Comparison of ENCODE assay signal across 8 cellular contexts in the genomic region with DNA sequence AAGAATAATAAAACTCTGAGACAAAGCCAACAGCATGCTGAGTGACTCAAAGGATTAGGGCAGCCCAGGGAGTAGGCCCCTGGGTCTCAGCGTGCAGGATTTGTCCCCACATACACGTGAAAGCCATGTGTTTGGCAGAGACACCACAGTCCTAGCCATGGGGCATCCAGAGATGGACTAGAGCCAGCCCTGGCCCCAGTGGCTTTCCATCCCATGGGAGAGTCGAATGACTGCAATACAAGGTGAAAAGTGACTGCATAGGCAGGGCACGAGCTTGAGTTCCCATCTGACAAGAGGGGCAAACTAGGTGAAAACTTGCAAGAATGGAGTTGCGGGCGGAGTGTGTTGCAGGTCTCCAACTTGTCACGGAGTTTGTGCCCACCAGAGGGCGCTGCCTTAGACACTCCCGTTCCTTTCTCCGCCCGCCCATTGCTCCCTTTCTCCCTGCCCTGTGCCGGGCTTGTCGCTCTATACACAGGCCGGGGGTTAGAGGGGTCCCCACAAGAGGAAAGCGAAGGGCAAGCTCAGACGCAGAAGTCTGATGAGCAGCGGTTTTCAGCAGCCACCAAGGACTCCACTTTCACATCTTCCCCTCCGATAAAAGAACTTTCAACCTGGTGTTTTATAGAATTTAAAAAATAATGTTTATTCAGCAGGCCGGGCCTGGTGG. TPM values are rescaled to one million over a fixed set of nuclear protein-coding genes. Genes with fewer than 3 reads are reported as not detected.
A peak's percentile ranks its signal among the peaks of the same experiment; 100 is the strongest.
DNase-seq lines count a peak whose midpoint lies in the region; ATAC-seq and TF ChIP-seq lines count a peak whose summit lies in the region.

No MANE protein-coding gene starts in this region.

- H2AFZ ChIP-seq in Loucy (ENCODE audit: low read length) (peak overlapping the region; percentile 70; the same call in 1 of the 2 replicates), parathyroid adenoma (peak overlapping the region; percentile 75)

- no peak overlapping the region for H3K9ac ChIP-seq in Loucy (ENCODE audit: low read depth, low read length, poor library complexity, severe bottlenecking)
- peak overlapping the region; percentile 65 for H3K9ac ChIP-seq in SK-N-MC (ENCODE audit: insufficient read length)
- H3K9ac ChIP-seq in parathyroid adenoma = no peak overlapping the region

- no peaks in the 10 kb centered on the region for H3F3A ChIP-seq in Loucy (ENCODE audit: low read depth)

- H3K27me3 ChIP-seq in Loucy (ENCODE audit: insufficient read depth, low read length, poor library complexity, severe bottlenecking) = no peaks in the 10 kb centered on the region
- H3K27me3 ChIP-seq in parathyroid adenoma (ENCODE audit: control insufficient read depth, insufficient read depth, low read length) = no peaks in the 10 kb centered on the region
- H3K27me3 ChIP-seq in uterus = no peaks in the 10 kb centered on the region

- no peak for TF ChIP-seq POLR2A in uterus (IDR thresholded peaks at IDR 0.05)

- peaks cover 7% of the 10 kb centered on the region for H3K27me3 Mint-ChIP-seq in glutamatergic neuron (ENCODE audit: unreplicated experiment)

- H3K4me3 ChIP-seq in Loucy (ENCODE audit: low read length, poor library complexity, severe bottlenecking) (no peak overlapping the region), SK-N-MC (peak overlapping the region; percentile 48), parathyroid adenoma (ENCODE audit: low read depth, low read length) (no peak overlapping the region), uterus (no peak overlapping the region)

- DNase-seq in GM10266 (ENCODE audit: extremely low spot score) (peak; percentile 78), SK-N-MC (ENCODE audit: low read depth, low spot score) (no peak), glutamatergic neuron (peak; percentile 92), uterus (peak; percentile 82 to 86)
- peak; percentile 69 for DNase-seq in activated naive CD4-positive, alpha-beta T cell treated with Interleukin-2 at 50 U/mL for 16 hours

- H3K27ac Mint-ChIP-seq in glutamatergic neuron (ENCODE audit: unreplicated experiment) = no peak overlapping the region

- no peaks in the 10 kb centered on the region for H3K9me3 ChIP-seq in Loucy (ENCODE audit: insufficient read depth, low read depth, low read length)
- no peaks in the 10 kb centered on the region for H3K9me3 ChIP-seq in SK-N-MC (ENCODE audit: low read depth, low read length)
- no peaks in the 10 kb centered on the region for H3K9me3 ChIP-seq in parathyroid adenoma (ENCODE audit: control insufficient read depth, low read length)
- no peaks in the 10 kb centered on the region for H3K9me3 ChIP-seq in uterus

- ATAC-seq in GM19463 (IDR thresholded peaks at IDR 0.05; ENCODE audit: unreplicated experiment) = no peak

- H3K9me2 ChIP-seq in Loucy (replicated peaks; ENCODE audit: low read depth, low read length) = no peaks in the 10 kb centered on the region

- H3K36me3 ChIP-seq in Loucy (ENCODE audit: insufficient read depth, low read length) (no peaks in the 10 kb centered on the region), SK-N-MC (ENCODE audit: insufficient read depth, low read length) (no peaks in the 10 kb centered on the region), parathyroid adenoma (ENCODE audit: control insufficient read depth, insufficient read depth, low read length) (no peaks in the 10 kb centered on the region), uterus (no peaks in the 10 kb centered on the region)

- H3K4me1 Mint-ChIP-seq in glutamatergic neuron (ENCODE audit: low read depth, unreplicated experiment) = peaks cover 7% of the 10 kb centered on the region

- peak; percentile 73 for TF ChIP-seq CTCF in GM10266 (IDR thresholded peaks at IDR 0.05; ENCODE audit: control insufficient read depth, insufficient read depth, low read depth, missing control alignments)
- peak; percentile 75 for TF ChIP-seq CTCF in Loucy (conservative IDR thresholded peaks at IDR 0.05; ENCODE audit: low read length)
- peak; percentile 88 for TF ChIP-seq CTCF in glutamatergic neuron (IDR thresholded peaks at IDR 0.05; ENCODE audit: partially characterized antibody, unreplicated experiment)
- TF ChIP-seq CTCF in parathyroid adenoma (IDR thresholded peaks at IDR 0.05) = peak; percentile 68
- TF ChIP-seq CTCF in uterus (IDR thresholded peaks at IDR 0.05) = peak; percentile 75 to 78 (median 76)

- H3K4me1 ChIP-seq in Loucy (ENCODE audit: insufficient read depth, low read length, poor library complexity, severe bottlenecking) (no peaks in the 10 kb centered on the region), parathyroid adenoma (no peaks in the 10 kb centered on the region), uterus (no peaks in the 10 kb centered on the region)

- H3K36me3 Mint-ChIP-seq in glutamatergic neuron (ENCODE audit: unreplicated experiment) = no peaks in the 10 kb centered on the region

- H3K79me2 ChIP-seq in Loucy (ENCODE audit: insufficient read depth, low read length) = no peaks in the 10 kb centered on the region
- H3K79me2 ChIP-seq in parathyroid adenoma = no peaks in the 10 kb centered on the region

- H3K9me3 Mint-ChIP-seq in glutamatergic neuron (ENCODE audit: unreplicated experiment) = no peaks in the 10 kb centered on the region

- H4K20me1 ChIP-seq in Loucy (ENCODE audit: insufficient read depth, low read length, poor library complexity, severe bottlenecking) = no peaks in the 10 kb centered on the region

- peak overlapping the region; percentile 65; the same call in 1 of the 2 replicates for H3K27ac ChIP-seq in SK-N-MC
- H3K27ac ChIP-seq in parathyroid adenoma = no peak overlapping the region
- H3K27ac ChIP-seq in uterus = no peak overlapping the region

- intact Hi-C loops in uterus (cut with DNase I; ENCODE audit: low total_unique reads) = loop anchor here (10.0 kb wide), 1 partner anchor 107 kb away; no protein-coding TSS in a partner anchor

- no peak overlapping the region for H3K4me3 Mint-ChIP-seq in glutamatergic neuron (ENCODE audit: unreplicated experiment)

- no peak overlapping the region for H3K4me2 ChIP-seq in Loucy (ENCODE audit: low read depth, low read length, poor library complexity, severe bottlenecking)
- H3K4me2 ChIP-seq in parathyroid adenoma (ENCODE audit: low read length) = no peak overlapping the region

RNA-seq across cellular contexts. Expression of gene TSKU, which starts 24.2 kb away (rescaled TPM):
- total RNA-seq in glutamatergic neuron (ENCODE audit: unreplicated experiment) (29.2 TPM), uterus (100 to 1,000 TPM in 1 of 4 donors, 10 to 100 TPM in 3; 19.4 to 108 (median 27.4) TPM)

RNA-seq across cellular contexts. Expression of gene ACER3, which starts 53.4 kb away (rescaled TPM):
- 25.7 TPM for total RNA-seq in glutamatergic neuron (ENCODE audit: unreplicated experiment)
- 10 to 100 TPM in 3 of 4 donors, 1 to 10 TPM in 1; 6.5 to 58.9 (median 27.4) TPM for total RNA-seq in uterus
